Comparison of ENCODE assay signal across 10 cellular contexts in the genomic region with DNA sequence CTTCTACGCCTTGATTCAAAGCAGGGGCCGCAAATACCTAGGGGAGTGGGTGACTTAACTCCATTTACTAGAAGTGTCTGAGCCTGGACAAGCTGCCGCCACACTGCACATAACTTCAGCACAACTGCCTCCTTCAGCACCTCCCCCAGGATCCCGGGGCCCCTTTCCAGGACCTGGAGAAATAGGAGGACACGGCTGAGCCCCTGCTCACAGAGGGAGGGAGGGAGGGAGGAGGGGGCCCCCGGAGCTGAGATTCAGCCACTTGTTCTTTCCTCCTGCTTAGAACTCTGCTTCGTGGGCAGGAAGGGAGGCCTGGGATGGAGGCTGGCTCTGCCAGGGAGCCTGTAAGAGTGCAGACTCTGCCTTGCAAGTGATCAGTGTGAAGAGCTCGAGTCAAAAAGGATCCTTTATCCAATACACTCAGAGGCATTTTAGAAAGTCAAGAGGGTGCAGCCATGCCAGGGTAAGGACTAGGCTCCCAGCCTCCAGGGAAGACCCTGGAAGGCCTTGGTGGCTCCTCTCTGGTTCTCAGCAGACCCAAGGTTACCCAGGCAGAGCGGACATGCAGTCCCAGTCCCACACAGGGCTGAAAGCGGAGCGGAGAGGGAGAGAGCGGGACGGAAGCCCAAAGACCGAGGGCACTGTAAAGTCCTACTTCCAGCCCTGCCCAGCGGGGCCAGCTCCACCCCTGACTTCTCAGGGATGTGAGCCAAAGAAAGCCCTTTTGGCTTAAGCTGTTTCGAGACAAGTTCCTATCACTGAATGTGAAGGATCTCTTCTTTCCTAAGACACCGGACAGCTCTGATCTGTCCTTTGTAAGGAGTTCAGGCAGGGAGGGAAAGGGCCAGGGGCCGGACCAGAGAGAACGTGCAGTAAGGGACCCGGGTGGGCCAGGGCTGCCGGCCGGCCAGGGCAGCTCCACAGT. TPM values are rescaled to one million over a fixed set of nuclear protein-coding genes. Genes with fewer than 3 reads are reported as not detected.
DNase-seq lines count a peak whose midpoint lies in the region; ATAC-seq and TF ChIP-seq lines count a peak whose summit lies in the region.
"Had no signal": no experiment of that assay in that cellular context is flagged by ENCODE, and none has a peak within 500 bp of the region (broad histone marks: within the 10 kb centered on the region; RNA-seq: fewer than 3 reads in every experiment).

No MANE protein-coding gene starts in this region.

- H3K4me3 ChIP-seq in HUES6 (ENCODE audit: low read depth, low read length) (no peak overlapping the region), duodenal mucosa (ENCODE audit: low read depth in 1 of 2, low read length in 2 of 2) (peak overlapping the region; percentile 48 to 54), liver (ENCODE audit: low read depth in 1 of 3, low read length in 3 of 3) (peak overlapping the region in 2 of 3 donors; percentile 35 to 37), smooth muscle cell (no peak overlapping the region)

- H3K9ac ChIP-seq in HUES6 (ENCODE audit: low read length) (peak overlapping the region; percentile 68), duodenal mucosa (ENCODE audit: low read depth in 1 of 2, low read length in 2 of 2) (no peak overlapping the region), liver (ENCODE audit: low read depth in 1 of 2, low read length in 2 of 2) (no peak overlapping the region), smooth muscle cell (ENCODE audit: low read depth) (peak overlapping the region; percentile 43)

- no peaks in the 10 kb centered on the region for H3K79me2 ChIP-seq in smooth muscle cell (ENCODE audit: low read depth)

- no peak for TF ChIP-seq RAD21 in liver (IDR thresholded peaks at IDR 0.05)

- H3K4me3 Mint-ChIP-seq in stimulated activated effector memory CD8-positive, alpha-beta T cell treated with anti-CD3 and anti-CD28 coated beads, Interleukin-12 subunit alpha, Interleukin-12 subunit beta, amount 100 ng/mL, for 72 hours = no peak overlapping the region

- H3K9me3 ChIP-seq in HUES6 (ENCODE audit: control insufficient read depth, insufficient read depth, low read depth, low read length) = no peaks in the 10 kb centered on the region
- no peaks in the 10 kb centered on the region for H3K9me3 ChIP-seq in duodenal mucosa (ENCODE audit: control insufficient read depth in 1 of 2, low read length in 2 of 2)
- no peaks in the 10 kb centered on the region for H3K9me3 ChIP-seq in liver (ENCODE audit: control insufficient read depth in 4 of 4, low read length in 3 of 4)
- H3K9me3 ChIP-seq in smooth muscle cell (replicated peaks; ENCODE audit: low read depth) = no peaks in the 10 kb centered on the region

- DNase-seq in smooth muscle cell (lab: John Stamatoyannopoulos, UW; ENCODE audit: unreplicated experiment) = no peak
- no peak for DNase-seq in stimulated activated effector memory CD8-positive, alpha-beta T cell treated with anti-CD3 and anti-CD28 coated beads, Interleukin-12 subunit alpha, Interleukin-12 subunit beta, amount 100 ng/mL, for 72 hours (ENCODE audit: low spot score in 2 of 2)
- DNase-seq: effector CD8-positive, alpha-beta T cell; NCI-H446 had no signal

- H3F3A ChIP-seq in smooth muscle cell (ENCODE audit: low read depth) = no peaks in the 10 kb centered on the region

- 58% methylated on average over 22 of the region's 22 CpGs for WGBS in liver
- WGBS in smooth muscle cell (ENCODE audit: low lambda C conversion rate) = 52% methylated on average over 21 of the region's 22 CpGs

- no peaks in the 10 kb centered on the region for H4K20me1 ChIP-seq in smooth muscle cell (ENCODE audit: low read depth)

- H3K4me1 ChIP-seq in HUES6 (ENCODE audit: control insufficient read depth, insufficient read depth, low read length) = peaks cover 23% of the 10 kb centered on the region
- peaks cover 8 to 12% of the 10 kb centered on the region in 2 donors for H3K4me1 ChIP-seq in duodenal mucosa (ENCODE audit: control insufficient read depth in 1 of 2, insufficient read depth in 2 of 2, low read length in 2 of 2)
- H3K4me1 ChIP-seq in liver (ENCODE audit: control insufficient read depth in 4 of 4, insufficient read depth in 4 of 4, low read length in 3 of 4) = peaks cover 0 to 11% (median 5%) of the 10 kb centered on the region in 4 donors
- H3K4me1 ChIP-seq in smooth muscle cell (ENCODE audit: low read depth) = peaks cover 14% of the 10 kb centered on the region

- H3K4me2 ChIP-seq in smooth muscle cell = peak overlapping the region; percentile 67

- H3K27ac ChIP-seq in HUES6 (ENCODE audit: low read depth, low read length) (peak overlapping the region; percentile 61; the same call in 1 of the 2 replicates), duodenal mucosa (ENCODE audit: low read depth, low read length) (peak overlapping the region; percentile 68), liver (ENCODE audit: low read depth in 1 of 2, low read length in 2 of 2) (peak overlapping the region; percentile 81 to 95), smooth muscle cell (ENCODE audit: low read depth) (peak overlapping the region; percentile 88)

- peak overlapping the region; percentile 68 for H2AFZ ChIP-seq in smooth muscle cell (ENCODE audit: low read depth)

- H3K9me3 Mint-ChIP-seq in stimulated activated effector memory CD8-positive, alpha-beta T cell treated with anti-CD3 and anti-CD28 coated beads, Interleukin-12 subunit alpha, Interleukin-12 subunit beta, amount 100 ng/mL, for 72 hours = no peaks in the 10 kb centered on the region

- peaks cover 4% of the 10 kb centered on the region for H3K4me1 Mint-ChIP-seq in stimulated activated effector memory CD8-positive, alpha-beta T cell treated with anti-CD3 and anti-CD28 coated beads, Interleukin-12 subunit alpha, Interleukin-12 subunit beta, amount 100 ng/mL, for 72 hours

- H3K27ac Mint-ChIP-seq in stimulated activated effector memory CD8-positive, alpha-beta T cell treated with anti-CD3 and anti-CD28 coated beads, Interleukin-12 subunit alpha, Interleukin-12 subunit beta, amount 100 ng/mL, for 72 hours = no peak overlapping the region

- ATAC-seq in GM21423 (IDR thresholded peaks at IDR 0.05; ENCODE audit: unreplicated experiment) (no peak), HG03432 (IDR thresholded peaks at IDR 0.05; ENCODE audit: unreplicated experiment) (no peak), GM18873 (IDR thresholded peaks at IDR 0.05; ENCODE audit: low FRiP score, unreplicated experiment) (no peak)
- no peak for ATAC-seq in stimulated activated effector memory CD8-positive, alpha-beta T cell treated with anti-CD3 and anti-CD28 coated beads, Interleukin-12 subunit alpha, Interleukin-12 subunit beta, amount 100 ng/mL, for 72 hours

- H3K27me3 ChIP-seq in HUES6 (ENCODE audit: control insufficient read depth, insufficient read depth, low read length) (no peaks in the 10 kb centered on the region), duodenal mucosa (ENCODE audit: control insufficient read depth in 1 of 2, insufficient read depth in 2 of 2, low read length in 2 of 2) (no peaks in the 10 kb centered on the region), liver (ENCODE audit: control insufficient read depth in 4 of 4, insufficient read depth in 4 of 4, low read length in 3 of 4) (no peaks in the 10 kb centered on the region), smooth muscle cell (ENCODE audit: low read depth) (no peaks in the 10 kb centered on the region)

- H3K36me3 Mint-ChIP-seq in stimulated activated effector memory CD8-positive, alpha-beta T cell treated with anti-CD3 and anti-CD28 coated beads, Interleukin-12 subunit alpha, Interleukin-12 subunit beta, amount 100 ng/mL, for 72 hours = no peaks in the 10 kb centered on the region

- TF ChIP-seq CTCF in liver (IDR thresholded peaks at IDR 0.05; ENCODE audit: low read depth, low read length, missing input control) (no peak), smooth muscle cell (IDR thresholded peaks at IDR 0.05; ENCODE audit: borderline replicate concordance, insufficient read depth, poor library complexity, severe bottlenecking) (no peak)

- H3K36me3 ChIP-seq in HUES6 (ENCODE audit: control insufficient read depth, insufficient read depth, low read length) (no peaks in the 10 kb centered on the region), duodenal mucosa (ENCODE audit: control insufficient read depth in 1 of 2, insufficient read depth in 2 of 2, low read length in 2 of 2) (no peaks in the 10 kb centered on the region), liver (ENCODE audit: control insufficient read depth in 4 of 4, insufficient read depth in 3 of 4, low read depth in 1 of 4, low read length in 3 of 4) (no peaks in the 10 kb centered on the region), smooth muscle cell (ENCODE audit: low read depth) (no peaks in the 10 kb centered on the region)

TF ChIP-seq in liver, 16 proteins besides CTCF, POLR2A, EP300 and RAD21:
- TF ChIP-seq YY1 (IDR thresholded peaks at IDR 0.05) = no peak
- peak; percentile 25 for TF ChIP-seq NR2F2 (IDR thresholded peaks at IDR 0.05)

RNA-seq across cellular contexts. Expression of a gene that starts 8.6 kb away (rescaled TPM):
- 1 to 10 TPM; 2.2 to 2.3 TPM for total RNA-seq in liver
- polyA plus RNA-seq in liver = 1 to 10 TPM; 1.1 to 1.4 TPM
- total RNA-seq in smooth muscle cell = 34.7 and 38.6 TPM in 2 replicates
- 42.9 and 51.0 TPM in 2 replicates for polyA plus RNA-seq in smooth muscle cell

Comparison
In these comparisons a context has a peak if more than half of its experiments do, and no peak if none do; other contexts are left out.
1. H3K4me3 ChIP-seq: peak in duodenal mucosa (2 of 2) and liver (2 of 3); none in HUES6 (single experiment) and smooth muscle cell (single experiment).
2. H3K9ac ChIP-seq: peak in HUES6 (single experiment) and smooth muscle cell (single experiment); none in duodenal mucosa (0 of 2) and liver (0 of 2).
3. RNA of a gene that starts 8.6 kb away (total RNA-seq): 34.7 to 38.6 TPM in smooth muscle cell; 2.2 to 2.3 TPM in liver; every median in the first group is over 10 times any median in the second.
4. Peak in every context shown above with its lines, with median percentiles within 50 percentile points of each other: H3K27ac ChIP-seq.